8 cellular contexts compared by ENCODE assay signal in genomic region chr5:82347213-82347947, GRCh38.
DNase-seq lines count a peak whose midpoint lies in the region; ATAC-seq and TF ChIP-seq lines count a peak whose summit lies in the region.

No MANE protein-coding gene starts in this region.

- H3K9me3 ChIP-seq in GM23248 (ENCODE audit: low read depth) (no peaks in the 10 kb centered on the region), heart right ventricle (no peaks in the 10 kb centered on the region), gastrocnemius medialis (no peaks in the 10 kb centered on the region)

- no peaks in the 10 kb centered on the region for H4K20me1 ChIP-seq in GM23248 (ENCODE audit: insufficient read depth)

- no peak overlapping the region for H3K4me3 Mint-ChIP-seq in WTC11

- peak; percentile 9 for ATAC-seq in WTC11
- ATAC-seq in heart right ventricle: peak; percentile 31 to 57 (median 46)
- peak; percentile 71 to 79 for ATAC-seq in gastrocnemius medialis

- peak overlapping the region; percentile 76 for H3K9ac ChIP-seq in GM23248

- WGBS in GM23248 (ENCODE audit: low coverage in 1 of 2, low lambda C conversion rate in 2 of 2, missing lambda C conversion rate in 2 of 2), 2 experiments: 7 to 8% methylated on average over 12 of the region's 12 CpGs
- 59 to 62% methylated on average over 12 of the region's 12 CpGs for WGBS in heart right ventricle, 2 donors

- peaks cover 17% of the 10 kb centered on the region for H3K4me1 Mint-ChIP-seq in WTC11

- peak overlapping the region; percentile 84 for H2AFZ ChIP-seq in GM23248

- intact Hi-C loops in heart right ventricle (cut with DNase I) (loop anchor here in 1 of 10 donors (10.0 kb wide), 1 partner anchor 1087 kb away; no protein-coding TSS in a partner anchor), gastrocnemius medialis (cut with DNase I; ENCODE audit: low total_unique reads) (loop anchor here (5.0 kb wide), 1 partner anchor 295 kb away; no protein-coding TSS in a partner anchor)

- H3K27ac ChIP-seq in GM23248 (peak overlapping the region; percentile 86), heart right ventricle (peak overlapping the region in 8 of 10 donors; percentile 39 to 73 (median 52)), gastrocnemius medialis (peak overlapping the region; percentile 23 to 60 (median 50))

- H3K79me2 ChIP-seq in GM23248 (ENCODE audit: insufficient read depth): no peaks in the 10 kb centered on the region

- peak; percentile 93 for DNase-seq in GM23248
- DNase-seq in WTC11 (ENCODE audit: low spot score): no peak
- DNase-seq in heart right ventricle: peak in 1 of 2 donors; percentile 23
- DNase-seq in gastrocnemius medialis: peak; percentile 26 to 48
- no peak for DNase-seq in NOMO-1 treated with DMSO at 0.1 percent for 48 hours (lab: John Stamatoyannopoulos, UW; ENCODE audit: unreplicated experiment)
- no peak for DNase-seq in stimulated activated CD4-positive, alpha-beta T cell treated with anti-CD3 and anti-CD28 coated beads, Interleukin-2, amount 100 ng/mL, for 24 hours
- DNase-seq in SW480 (ENCODE audit: low spot score): no peak
- DNase-seq in cortex of kidney (lab: John Stamatoyannopoulos, UW): no peak

- no peaks in the 10 kb centered on the region for H3K36me3 Mint-ChIP-seq in WTC11

- H3K27me3 ChIP-seq in GM23248 (replicated peaks; ENCODE audit: insufficient read depth) (no peaks in the 10 kb centered on the region), heart right ventricle (no peaks in the 10 kb centered on the region), gastrocnemius medialis (no peaks in the 10 kb centered on the region)

- H3K4me1 ChIP-seq in GM23248 (ENCODE audit: insufficient read depth) (peaks cover 42% of the 10 kb centered on the region), heart right ventricle (peaks cover 2 to 55% (median 27%) of the 10 kb centered on the region in 9 donors), gastrocnemius medialis (peaks cover 13 to 17% of the 10 kb centered on the region in 2 donors)

- CTCF ChIA-PET in WTC11 (lab: Charles Lee): interaction anchor here (1.1 to 2.9 kb wide), 5 partner anchors 16 to 294 kb away, joined by 3 to 17 read pairs (median 4); no protein-coding TSS in a partner anchor

- peaks cover 22% of the 10 kb centered on the region for H3F3A ChIP-seq in GM23248 (ENCODE audit: insufficient read depth)

- peak overlapping the region; percentile 51 for H3K4me2 ChIP-seq in GM23248 (ENCODE audit: unreplicated experiment)

- no peaks in the 10 kb centered on the region for H3K27me3 Mint-ChIP-seq in WTC11 (ENCODE audit: low read depth)

- H3K27ac Mint-ChIP-seq in WTC11: no peak overlapping the region; the same call in 1 of the 2 replicates

- no peaks in the 10 kb centered on the region for H3K9me2 ChIP-seq in GM23248 (ENCODE audit: insufficient read depth)

- H3K4me3 ChIP-seq in GM23248 (peak overlapping the region; percentile 42), heart right ventricle (no peak overlapping the region), gastrocnemius medialis (no peak overlapping the region)

- POLR2A ChIA-PET in WTC11 (lab: Charles Lee): no interaction called here

- no peaks in the 10 kb centered on the region for H3K9me3 Mint-ChIP-seq in WTC11

- in situ Hi-C loops in GM23248 (cut with MboI) (loop anchor here (25.0 kb wide), 1 partner anchor 715 kb away; no protein-coding TSS in a partner anchor), gastrocnemius medialis (cut with MboI; ENCODE audit: low sequenced_read_pairs in 4 of 4) (loop anchor here in 2 of 4 donors (10.0 to 25.0 kb wide), 2 partner anchors 440 to 1217 kb away; no protein-coding TSS in a partner anchor)

- H3K36me3 ChIP-seq in GM23248 (ENCODE audit: low read depth) (no peaks in the 10 kb centered on the region), heart right ventricle (no peaks in the 10 kb centered on the region), gastrocnemius medialis (no peaks in the 10 kb centered on the region)

- TF ChIP-seq CTCF in WTC11 (IDR thresholded peaks at IDR 0.05): no peak
- no peak for TF ChIP-seq CTCF in heart right ventricle (IDR thresholded peaks at IDR 0.05)
- no peak for TF ChIP-seq CTCF in gastrocnemius medialis (IDR thresholded peaks at IDR 0.05 in 4 of 5, conservative IDR thresholded peaks at IDR 0.05 in 1 of 5)

- TF ChIP-seq POLR2A in gastrocnemius medialis (IDR thresholded peaks at IDR 0.05): no peak

TF ChIP-seq in WTC11, 78 proteins besides CTCF, POLR2A, EP300 and RAD21:
- TF ChIP-seq ESRRA (CRISPR knock-in tag; IDR thresholded peaks at IDR 0.05; ENCODE audit: borderline replicate concordance) (no peak), ZNF281 (CRISPR knock-in tag; IDR thresholded peaks at IDR 0.05) (no peak), SMAD3 (CRISPR knock-in tag; IDR thresholded peaks at IDR 0.05; ENCODE audit: borderline replicate concordance) (no peak), NR2C2 (CRISPR knock-in tag; IDR thresholded peaks at IDR 0.05) (no peak), HMGXB4 (CRISPR knock-in tag; IDR thresholded peaks at IDR 0.05) (no peak), IRF2 (CRISPR knock-in tag; IDR thresholded peaks at IDR 0.05; ENCODE audit: borderline replicate concordance, low read depth) (no peak), MYBL2 (CRISPR knock-in tag; IDR thresholded peaks at IDR 0.05) (no peak)

Comparison
In these comparisons a context has a peak if more than half of its experiments do, and no peak if none do; other contexts are left out.
1. DNase-seq: peak in GM23248 (single experiment) and gastrocnemius medialis (2 of 2); none in WTC11 (single experiment), NOMO-1 treated with DMSO at 0.1 percent for 48 hours (single experiment), stimulated activated CD4-positive, alpha-beta T cell treated with anti-CD3 and anti-CD28 coated beads, Interleukin-2, amount 100 ng/mL, for 24 hours (0 of 2), SW480 (single experiment) and cortex of kidney (single experiment).
2. ATAC-seq: peak in every context shown above with its lines; median percentile 75 in gastrocnemius medialis; 46 in heart right ventricle; 9 in WTC11.
3. Peak in every context shown above with its lines, with median percentiles within 50 percentile points of each other: H3K27ac ChIP-seq.